32 cellular contexts compared by ENCODE assay signal in the genomic region with DNA sequence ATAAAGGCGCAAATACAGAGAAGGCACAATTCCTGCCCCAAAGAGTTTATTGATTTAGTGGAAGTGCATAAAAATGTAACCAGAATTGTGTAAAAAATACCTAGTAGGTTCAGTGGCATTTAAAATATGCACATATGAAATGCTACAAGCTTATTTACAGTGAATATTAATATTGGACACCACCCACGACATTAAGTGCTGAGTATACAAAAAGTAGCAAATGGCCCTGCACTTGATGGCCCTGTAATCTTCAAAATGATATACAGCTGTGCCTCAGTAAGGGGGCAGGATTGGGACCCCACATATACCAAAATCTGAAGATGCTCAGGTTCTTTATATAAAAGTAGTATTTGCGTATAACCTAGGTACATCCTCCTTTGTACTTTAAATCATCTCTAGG. TPM values are rescaled to one million over a fixed set of nuclear protein-coding genes. Genes with fewer than 3 reads are reported as not detected.
"Had no signal": no experiment of that assay in that cellular context is flagged by ENCODE, and none has a peak within 500 bp of the region (broad histone marks: within the 10 kb centered on the region; RNA-seq: fewer than 3 reads in every experiment).

No MANE protein-coding gene starts in this region.

- H3K9me3 ChIP-seq: esophagus squamous epithelium, gastrocnemius medialis, heart right ventricle, left lung, lower lobe of right lung, mucosa of descending colon had no signal

- H3K27me3 ChIP-seq: esophagus squamous epithelium, gastrocnemius medialis, heart right ventricle, left lung had no signal

- H3K27ac ChIP-seq: epithelial cell of prostate, esophagus squamous epithelium, gastrocnemius medialis, heart right ventricle, left lung, lower lobe of right lung had no signal

- H3K4me3 ChIP-seq: esophagus squamous epithelium, gastrocnemius medialis, heart right ventricle, left lung, lower lobe of right lung, mucosa of descending colon had no signal

- H3K36me3 ChIP-seq: esophagus squamous epithelium, gastrocnemius medialis, heart right ventricle, left lung, lower lobe of right lung had no signal

- DNase-seq: cortex of kidney; effector CD8-positive, alpha-beta T cell; effector memory CD8-positive, alpha-beta T cell; endodermal cell; erythroblast; esophagus squamous epithelium; foreskin fibroblast; foreskin melanocyte; gastrocnemius medialis; glutamatergic neuron; head of caudate nucleus; heart right ventricle; hippocampal formation; left cardiac atrium; left lung; left ventricle myocardium superior; lower lobe of right lung; mesenchymal stem cell; mucosa of descending colon; naive B cell; naive thymus-derived CD8-positive, alpha-beta T cell had no signal

- ATAC-seq: effector memory CD8-positive, alpha-beta T cell; esophagus mucosa; gastrocnemius medialis; heart right ventricle; left cardiac atrium; left lung; left ventricle myocardium superior; lower lobe of right lung; mucosa of descending colon; naive thymus-derived CD8-positive, alpha-beta T cell had no signal

RNA-seq across cellular contexts. Expression of a gene that starts 37.3 kb away (rescaled TPM):
- total RNA-seq: dermis microvascular lymphatic vessel endothelial cell; endodermal cell; esophagus mucosa; esophagus squamous epithelium; gastrocnemius medialis; glomerular endothelial cell; heart right ventricle; kidney epithelial cell; left cardiac atrium; left ventricle myocardium superior; lower leg skin; lung microvascular endothelial cell; mesenteric fat pad; mesothelial cell of epicardium; mucosa of descending colon; myocyte; naive thymus-derived CD8-positive, alpha-beta T cell had no signal
- polyA plus RNA-seq: heart right ventricle; keratinocyte; naive thymus-derived CD8-positive, alpha-beta T cell had no signal
